ENCODE assay signal across 11 cellular contexts in the genomic region with DNA sequence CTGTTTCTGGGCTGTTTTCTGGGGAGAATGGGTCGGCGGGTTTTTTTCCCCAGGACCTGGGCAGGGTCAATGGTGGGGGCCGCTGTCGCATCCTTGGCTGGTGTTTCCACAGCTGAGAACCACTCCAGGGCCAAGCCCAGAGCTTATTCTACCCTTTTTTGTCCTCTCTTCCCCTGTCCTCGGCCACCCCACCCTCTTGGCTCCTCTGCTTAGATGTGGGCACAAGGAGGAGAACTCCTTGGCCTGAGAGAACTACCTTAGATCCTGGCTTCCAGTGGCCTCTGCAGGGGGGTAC. TPM values are rescaled to one million over a fixed set of nuclear protein-coding genes. Genes with fewer than 3 reads are reported as not detected.
DNase-seq lines count a peak whose midpoint lies in the region; ATAC-seq, FAIRE-seq and TF ChIP-seq lines count a peak whose summit lies in the region.
"Had no signal": no experiment of that assay in that cellular context is flagged by ENCODE, and none has a peak within 500 bp of the region (broad histone marks: within the 10 kb centered on the region; RNA-seq: fewer than 3 reads in every experiment).

No MANE protein-coding gene starts in this region.

- POLR2A ChIA-PET in K562 (lab: Yijun Ruan, JAX), result interaction anchor here (1.0 kb wide), 1 partner anchor 44 kb away, joined by 4 read pairs; no protein-coding TSS in a partner anchor

- no peaks in the 10 kb centered on the region for H3K79me2 ChIP-seq in K562 (ENCODE audit: control insufficient read depth, insufficient read depth, low read length)

- ATAC-seq in heart left ventricle, result no peak
- ATAC-seq in Right ventricle myocardium superior (ENCODE audit: poor library complexity), result no peak
- ATAC-seq in K562, result no peak

- H3K9me1 ChIP-seq in K562 (ENCODE audit: control insufficient read depth, insufficient read depth, low read length), result no peaks in the 10 kb centered on the region

- WGBS in heart left ventricle, 4 donors, result 88 to 93% (median 91%) methylated on average over 5 of the region's 5 CpGs
- 15% methylated on average over 5 of the region's 5 CpGs for WGBS in K562 (ENCODE audit: insufficient coverage, low coverage, missing lambda C conversion rate)
- 95 to 96% methylated on average over 5 of the region's 5 CpGs for whole genome bisulfite sequencing in tibial nerve, 2 donors

- H3K27ac ChIP-seq in heart left ventricle, result peak overlapping the region; percentile 55 to 91 (median 72)
- H3K27ac ChIP-seq in K562 (ENCODE audit: extremely low read depth, low read depth, low read length), result no peak overlapping the region
- peak overlapping the region; percentile 69 for H3K27ac ChIP-seq in muscle layer of duodenum (ENCODE audit: low read length)
- H3K27ac ChIP-seq in tibial nerve, result peak overlapping the region; percentile 21 to 87 (median 62)

- in situ Hi-C loops in K562 (cut with MboI), result no loop called here

- H3K4me3 ChIP-seq in heart left ventricle (peak overlapping the region in 7 of 12 donors; percentile 33 to 62 (median 47)), K562 (no peak overlapping the region), muscle layer of duodenum (ENCODE audit: low read depth in 1 of 2, low read length in 2 of 2) (peak overlapping the region; percentile 52 to 66), tibial nerve (no peak overlapping the region), H7 (ENCODE audit: insufficient read depth, low read depth, low read length) (no peak overlapping the region)

- H4K20me1 ChIP-seq in K562 (replicated peaks; ENCODE audit: control insufficient read depth, insufficient read depth, low read length), result no peaks in the 10 kb centered on the region; the same call in 1 of the 2 replicates

- H3K4me2 ChIP-seq in K562 (ENCODE audit: insufficient read depth, low read length), result no peak overlapping the region

- H3K9me3 ChIP-seq in heart left ventricle (no peaks in the 10 kb centered on the region), K562 (replicated peaks; ENCODE audit: control insufficient read depth, insufficient read depth, low read depth, low read length) (no peaks in the 10 kb centered on the region), muscle layer of duodenum (ENCODE audit: control insufficient read depth in 1 of 2, low read length in 2 of 2) (no peaks in the 10 kb centered on the region), tibial nerve (no peaks in the 10 kb centered on the region)

- no peak for FAIRE-seq in K562 (lab: Jason Lieb, UNC)

- peak overlapping the region; percentile 63; the same call in 1 of the 2 replicates for H2AFZ ChIP-seq in K562 (ENCODE audit: low read depth, low read length)

- DNase-seq in heart left ventricle (no peak), Right ventricle myocardium superior (no peak), K562 (ENCODE audit: extremely low read depth in 1 of 4, low spot score in 3 of 4) (no peak), tibial nerve (ENCODE audit: low spot score in 2 of 2) (no peak), H7 (no peak)
- DNase-seq in stimulated activated CD4-positive, alpha-beta T cell treated with anti-CD3 and anti-CD28 coated beads, Interleukin-2, amount 100 ng/mL, for 48 hours, result no peak
- DNase-seq in stimulated activated CD4-positive, alpha-beta T cell treated with anti-CD3 and anti-CD28 coated beads, Interleukin-4, amount 100 ng/mL, for 24 hours, result no peak
- DNase-seq: NCI-H526 treated with DMSO at 0.1 percent for 48 hours, SW 1271 had no signal

- intact Hi-C loops in heart left ventricle (cut with DNase I) (loop anchor here in 5 of 10 donors (5.0 to 10.0 kb wide), 2 partner anchors 45 to 47 kb away; a partner anchor contains a TSS), Right ventricle myocardium superior (cut with DNase I) (no loop called here), K562 (cut with micrococcal nuclease) (no loop called here)

- TF ChIP-seq EP300 in K562 (IDR thresholded peaks at IDR 0.05; ENCODE audit: low read length) (no peak), tibial nerve (IDR thresholded peaks at IDR 0.05) (no peak)

- TF ChIP-seq CTCF in heart left ventricle (IDR thresholded peaks at IDR 0.05) (no peak), K562 (IDR thresholded peaks at IDR 0.05 in 2 of 3, conservative IDR thresholded peaks at IDR 0.05 in 1 of 3; ENCODE audit: insufficient read depth in 2 of 3, low read depth in 1 of 3, low read length in 3 of 3) (no peak), tibial nerve (IDR thresholded peaks at IDR 0.05) (no peak)

- TF ChIP-seq POLR2A in heart left ventricle (IDR thresholded peaks at IDR 0.05) (no peak), K562 (conservative IDR thresholded peaks at IDR 0.05) (no peak), tibial nerve (IDR thresholded peaks at IDR 0.05) (no peak)

- H3K4me1 ChIP-seq in heart left ventricle (peaks cover 4 to 74% (median 29%) of the 10 kb centered on the region in 12 donors), K562 (replicated peaks in 1 of 2; ENCODE audit: control insufficient read depth in 2 of 2, insufficient read depth in 2 of 2, low read length in 2 of 2) (peaks cover 9 to 15% of the 10 kb centered on the region in 2 experiments; a peak in 4 of 5 replicates), muscle layer of duodenum (ENCODE audit: control insufficient read depth in 1 of 2, insufficient read depth in 2 of 2, low read length in 2 of 2) (peaks cover 7 to 35% of the 10 kb centered on the region in 2 donors), tibial nerve (peaks cover 0 to 38% (median 20%) of the 10 kb centered on the region in 4 donors)

- H3K36me3 ChIP-seq in heart left ventricle (peaks cover 0 to 22% (median 0%) of the 10 kb centered on the region in 9 donors), K562 (ENCODE audit: control insufficient read depth, insufficient read depth, low read length) (no peaks in the 10 kb centered on the region), muscle layer of duodenum (ENCODE audit: control insufficient read depth in 1 of 2, insufficient read depth in 2 of 2, low read length in 2 of 2) (no peaks in the 10 kb centered on the region), tibial nerve (no peaks in the 10 kb centered on the region), H7 (replicated peaks; ENCODE audit: control insufficient read depth, insufficient read depth, low read length) (no peaks in the 10 kb centered on the region)

- no peak for TF ChIP-seq RAD21 in K562 (CRISPR knock-in tag; conservative IDR thresholded peaks at IDR 0.05 in 1 of 2, IDR thresholded peaks at IDR 0.05 in 1 of 2)

- H3K9ac ChIP-seq in K562 (ENCODE audit: insufficient read depth in 1 of 2, low read depth in 2 of 2, low read length in 2 of 2), result no peak overlapping the region

- CTCF ChIA-PET in K562 (lab: Yijun Ruan, JAX; ENCODE audit: low intra/inter-chr PET ratio), result no interaction called here

- H3K27me3 ChIP-seq in heart left ventricle, result peaks cover 0 to 4% (median 0%) of the 10 kb centered on the region in 9 donors
- H3K27me3 ChIP-seq in K562 (ENCODE audit: control insufficient read depth in 2 of 2, insufficient read depth in 2 of 2, low read length in 2 of 2), result peaks cover 0 to 32% of the 10 kb centered on the region in 2 experiments; a peak in 3 of 5 replicates
- H3K27me3 ChIP-seq in muscle layer of duodenum (ENCODE audit: low read depth, low read length), result no peaks in the 10 kb centered on the region
- H3K27me3 ChIP-seq in tibial nerve, result no peaks in the 10 kb centered on the region
- H3K27me3 ChIP-seq in H7 (ENCODE audit: control insufficient read depth, insufficient read depth, low read length), result peaks cover 14% of the 10 kb centered on the region

- no TSS peak for BruUV-seq in K562 (replicated peaks; lab: Mats Ljungman, UMichigan)

RNA-seq across cellular contexts. Expression of a gene that starts 4.0 kb away (rescaled TPM):
- 1 to 10 TPM in 4 of 9 donors, under 1 TPM in 5; 0.21 to 6.5 (median 0.91) TPM for total RNA-seq in heart left ventricle
- polyA plus RNA-seq in heart left ventricle, result under 1 TPM; 0.46 to 0.71 TPM
- total RNA-seq in Right ventricle myocardium superior, result 0.48 TPM
- total RNA-seq in K562 (2011; cell fraction: chromatin; rRNA removed; ENCODE audit: low replicate concordance), result not detected in 2 replicates
- total RNA-seq in K562 (2011; cell fraction: nucleolus; rRNA removed), result not detected in 2 replicates
- not detected in 2 replicates for total RNA-seq in K562 (2011; cell fraction: nucleoplasm; rRNA removed)
- total RNA-seq in K562 (2014; rRNA removed), result not detected in 2 replicates
- total RNA-seq in K562 (2014; rRNA removed; fragmentation: Illumina TruSeq; extraction: Trizol), result not detected in 2 replicates
- total RNA-seq in K562 (2015; rRNA removed; fragmentation: Illumina TruSeq; extraction: Trizol), result 0.04 TPM in 1 of 2 replicates, not detected in the other
- total RNA-seq in K562 (2021), result not detected in 2 replicates
- not detected in 2 replicates for polyA plus RNA-seq in K562 (2011; rRNA removed)
- not detected in 2 replicates for polyA plus RNA-seq in K562 (2011; cell fraction: cytosol; rRNA removed)
- not detected in 2 replicates for polyA plus RNA-seq in K562 (2011; cell fraction: nucleus; rRNA removed)
- polyA plus RNA-seq in K562 (2012), result 0.18 TPM in 1 of 2 replicates, not detected in the other
- polyA plus RNA-seq in K562 (2014; fragmentation: Illumina TruSeq; extraction: Trizol), result not detected in 2 replicates
- polyA plus RNA-seq in K562 (2014; fragmentation: Nextera tagmentation; extraction: Ambion mirVana), result not detected
- polyA plus RNA-seq in K562 (2014; rRNA removed), result not detected in 2 replicates
- polyA minus RNA-seq in K562 (2011; rRNA and poly(A)+ RNA removed), result 0.30 TPM in 1 of 2 replicates, not detected in the other
- polyA minus RNA-seq in K562 (2011; cell fraction: cytosol; rRNA and poly(A)+ RNA removed), result not detected in 2 replicates
- not detected in 2 replicates for polyA minus RNA-seq in K562 (2011; cell fraction: nucleus; rRNA and poly(A)+ RNA removed)
- total RNA-seq in tibial nerve, result 10 to 100 TPM in 1 of 4 donors, 1 to 10 TPM in 3; 1.3 to 10.2 (median 2.7) TPM
- 0.33 TPM in 1 of 2 replicates, not detected in the other for total RNA-seq in H7 (2014; rRNA removed; shearing (Covaris generic))
- polyA plus RNA-seq: BJ had no signal

RNA-seq across cellular contexts. Expression of a gene that starts 16.3 kb away (rescaled TPM):
- total RNA-seq in heart left ventricle (10 to 100 TPM in 1 of 9 donors, 1 to 10 TPM in 1, under 1 TPM in 7; 0.37 to 11.9 (median 0.67) TPM), Right ventricle myocardium superior (0.62 TPM), K562 (2014; rRNA removed) (not detected in 2 replicates), K562 (2014; rRNA removed; fragmentation: Illumina TruSeq; extraction: Trizol) (not detected in 2 replicates), K562 (2015; rRNA removed; fragmentation: Illumina TruSeq; extraction: Trizol) (0.04 TPM in 2 replicates), K562 (2021) (0.07 and 0.13 TPM in 2 replicates), tibial nerve (1 to 10 TPM; 1.7 to 5.1 (median 2.3) TPM)
- polyA plus RNA-seq in heart left ventricle (under 1 TPM; 0.27 to 0.54 TPM), K562 (2011; rRNA removed) (not detected in 2 replicates), K562 (2014; fragmentation: Illumina TruSeq; extraction: Trizol) (not detected in 2 replicates), K562 (2014; fragmentation: Nextera tagmentation; extraction: Ambion mirVana) (not detected), K562 (2014; rRNA removed) (not detected in 2 replicates)
- total RNA-seq in K562 (2011; cell fraction: chromatin; rRNA removed; ENCODE audit: low replicate concordance), result not detected in 2 replicates
- not detected in 2 replicates for total RNA-seq in K562 (2011; cell fraction: nucleolus; rRNA removed)
- not detected in 2 replicates for total RNA-seq in K562 (2011; cell fraction: nucleoplasm; rRNA removed)
- not detected in 2 replicates for polyA plus RNA-seq in K562 (2011; cell fraction: cytosol; rRNA removed)
- not detected in 2 replicates for polyA plus RNA-seq in K562 (2011; cell fraction: nucleus; rRNA removed)
- polyA plus RNA-seq in K562 (2012), result 0.03 TPM in 1 of 2 replicates, not detected in the other
- not detected in 2 replicates for polyA minus RNA-seq in K562 (2011; rRNA and poly(A)+ RNA removed)
- polyA minus RNA-seq in K562 (2011; cell fraction: cytosol; rRNA and poly(A)+ RNA removed), result not detected in 2 replicates
- not detected in 2 replicates for polyA minus RNA-seq in K562 (2011; cell fraction: nucleus; rRNA and poly(A)+ RNA removed)
- total RNA-seq in H7 (2014; rRNA removed; shearing (Covaris generic)), result not detected in 2 replicates
- polyA plus RNA-seq: BJ had no signal

RNA-seq across cellular contexts. Expression of a gene that starts 44.5 kb away (rescaled TPM):
- total RNA-seq in heart left ventricle, result 10 to 100 TPM; 20.2 to 68.8 (median 40.0) TPM
- 10 to 100 TPM in 1 of 2 donors, 1 to 10 TPM in 1; 7.5 to 34.9 TPM for polyA plus RNA-seq in heart left ventricle
- total RNA-seq in Right ventricle myocardium superior, result 29.4 TPM
- total RNA-seq in K562 (2011; cell fraction: chromatin; rRNA removed; ENCODE audit: low replicate concordance), result 8.0 and 30.7 TPM in 2 replicates
- 4.3 and 6.3 TPM in 2 replicates for total RNA-seq in K562 (2011; cell fraction: nucleolus; rRNA removed)
- total RNA-seq in K562 (2011; cell fraction: nucleoplasm; rRNA removed), result 8.1 and 14.1 TPM in 2 replicates
- total RNA-seq in K562 (2014; rRNA removed), result 3.6 and 5.4 TPM in 2 replicates
- total RNA-seq in K562 (2014; rRNA removed; fragmentation: Illumina TruSeq; extraction: Trizol), result 6.8 and 7.6 TPM in 2 replicates
- total RNA-seq in K562 (2015; rRNA removed; fragmentation: Illumina TruSeq; extraction: Trizol), result 4.2 and 4.8 TPM in 2 replicates
- total RNA-seq in K562 (2021), result 6.2 and 6.4 TPM in 2 replicates
- 3.7 and 7.4 TPM in 2 replicates for polyA plus RNA-seq in K562 (2011; rRNA removed)
- polyA plus RNA-seq in K562 (2011; cell fraction: cytosol; rRNA removed), result 1.5 and 2.0 TPM in 2 replicates
- 4.9 and 6.5 TPM in 2 replicates for polyA plus RNA-seq in K562 (2011; cell fraction: nucleus; rRNA removed)
- 3.8 and 5.5 TPM in 2 replicates for polyA plus RNA-seq in K562 (2012)
- 5.3 and 5.8 TPM in 2 replicates for polyA plus RNA-seq in K562 (2014; fragmentation: Illumina TruSeq; extraction: Trizol)
- 1 to 10 TPM; 4.3 to 5.2 TPM for polyA plus RNA-seq in K562 (2014; fragmentation: Nextera tagmentation; extraction: Ambion mirVana)
- 2.8 and 3.4 TPM in 2 replicates for polyA plus RNA-seq in K562 (2014; rRNA removed)
- 9.5 and 9.9 TPM in 2 replicates for polyA minus RNA-seq in K562 (2011; rRNA and poly(A)+ RNA removed)
- 2.3 and 3.8 TPM in 2 replicates for polyA minus RNA-seq in K562 (2011; cell fraction: cytosol; rRNA and poly(A)+ RNA removed)
- 11.0 and 15.2 TPM in 2 replicates for polyA minus RNA-seq in K562 (2011; cell fraction: nucleus; rRNA and poly(A)+ RNA removed)
- total RNA-seq in tibial nerve, result 10 to 100 TPM; 23.7 to 52.7 (median 38.3) TPM
- total RNA-seq in H7 (2014; rRNA removed; shearing (Covaris generic)), result 5.0 and 6.2 TPM in 2 replicates

Comparison
In these comparisons a context has a peak if more than half of its experiments do, and no peak if none do; other contexts are left out.
1. H3K4me3 ChIP-seq: peak in heart left ventricle (7 of 12) and muscle layer of duodenum (2 of 2); none in K562 (single experiment), tibial nerve (0 of 4) and H7 (single experiment).